In genomic region chr18:67215686-67216085, GRCh38 we compare ENCODE assay signal across 28 cellular contexts.
"Had no signal": no experiment of that assay in that cellular context is flagged by ENCODE, and none has a peak within 500 bp of the region (broad histone marks: within the 10 kb centered on the region; RNA-seq: fewer than 3 reads in every experiment).

No MANE protein-coding gene starts in this region.

- H3K27me3 Mint-ChIP-seq: activated CD4-positive, alpha-beta memory T cell treated with anti-CD3 and anti-CD28 coated beads for 36 hours; activated CD4-positive, alpha-beta T cell treated with anti-CD3 and anti-CD28 coated beads, Interleukin-2, amount 10 ng/mL, durations not matched to agents 24 days and 14 days; activated naive CD4-positive, alpha-beta T cell treated with anti-CD3 and anti-CD28 coated beads, Interleukin-2, amount 50 U/mL, for 24 hours; activated naive CD8-positive, alpha-beta T cell treated with anti-CD3 and anti-CD28 coated beads for 36 hours; activated naive CD8-positive, alpha-beta T cell treated with anti-CD3 and anti-CD28 coated beads, Interleukin-2, amount 50 U/mL, for 24 hours had no signal

- H3K4me3 Mint-ChIP-seq: activated CD4-positive, alpha-beta memory T cell treated with anti-CD3 and anti-CD28 coated beads for 36 hours; activated CD4-positive, alpha-beta T cell treated with anti-CD3 and anti-CD28 coated beads for 36 hours; activated CD4-positive, alpha-beta T cell treated with anti-CD3 and anti-CD28 coated beads, Interleukin-2, amount 10 ng/mL, durations not matched to agents 24 days and 14 days; activated CD8-positive, alpha-beta memory T cell treated with anti-CD3 and anti-CD28 coated beads, Interleukin-2, amount 10 ng/mL, durations not matched to agents 7 days and 5 days; activated CD8-positive, alpha-beta T cell treated with anti-CD3 and anti-CD28 coated beads, Interleukin-2, amount 10 ng/mL, durations not matched to agents 7 days and 5 days; activated naive CD4-positive, alpha-beta T cell treated with anti-CD3 and anti-CD28 coated beads for 36 hours; activated naive CD4-positive, alpha-beta T cell treated with anti-CD3 and anti-CD28 coated beads, Interleukin-2, amount 50 U/mL, for 24 hours; activated naive CD8-positive, alpha-beta T cell treated with anti-CD3 and anti-CD28 coated beads for 36 hours; activated naive CD8-positive, alpha-beta T cell treated with anti-CD3 and anti-CD28 coated beads, Interleukin-2, amount 50 U/mL, for 24 hours; activated T-helper 1 cell treated with anti-CD3 and anti-CD28 coated beads, Interleukin-12 subunit alpha, Interleukin-12 subunit beta, Interleukin-2, Interleukin-4 antibody, amounts not matched to agents 30 ng/mL and 10 ng/mL and 1 ng/mL, durations not matched to agents 14 hours and 24 hours and 36 hours had no signal

- H3K27ac Mint-ChIP-seq: activated CD4-positive, alpha-beta memory T cell treated with anti-CD3 and anti-CD28 coated beads for 36 hours; activated CD4-positive, alpha-beta T cell treated with anti-CD3 and anti-CD28 coated beads for 36 hours; activated CD4-positive, alpha-beta T cell treated with anti-CD3 and anti-CD28 coated beads, Interleukin-2, amount 10 ng/mL, durations not matched to agents 24 days and 14 days; activated CD8-positive, alpha-beta memory T cell treated with anti-CD3 and anti-CD28 coated beads, Interleukin-2, amount 10 ng/mL, durations not matched to agents 7 days and 5 days; activated CD8-positive, alpha-beta T cell treated with anti-CD3 and anti-CD28 coated beads, Interleukin-2, amount 10 ng/mL, durations not matched to agents 7 days and 5 days; activated naive CD4-positive, alpha-beta T cell treated with anti-CD3 and anti-CD28 coated beads for 36 hours; activated naive CD4-positive, alpha-beta T cell treated with anti-CD3 and anti-CD28 coated beads, Interleukin-2, amount 50 U/mL, for 24 hours; activated naive CD8-positive, alpha-beta T cell treated with anti-CD3 and anti-CD28 coated beads for 36 hours; activated naive CD8-positive, alpha-beta T cell treated with anti-CD3 and anti-CD28 coated beads, Interleukin-2, amount 50 U/mL, for 24 hours; activated T-helper 1 cell treated with anti-CD3 and anti-CD28 coated beads, Interleukin-12 subunit alpha, Interleukin-12 subunit beta, Interleukin-2, Interleukin-4 antibody, amounts not matched to agents 30 ng/mL and 10 ng/mL and 1 ng/mL, durations not matched to agents 14 hours and 24 hours and 36 hours; activated T-helper 2 cell treated with anti-CD3 and anti-CD28 coated beads, Interferon-gamma antibody, Interleukin-2, Interleukin-4, amounts not matched to agents 10 μg/mL and 5 μg/mL and 100 μg/mL, durations not matched to agents 14 hours and 24 hours and 36 hours had no signal

- H3K4me1 ChIP-seq: adrenal gland, body of pancreas had no signal

- H3K27ac ChIP-seq: adrenal gland, body of pancreas, coronary artery, epithelial cell of prostate had no signal

- ATAC-seq: activated CD4-positive, alpha-beta T cell treated with anti-CD3 and anti-CD28 coated beads for 36 hours; activated CD8-positive, alpha-beta memory T cell treated with anti-CD3 and anti-CD28 coated beads, Interleukin-2, amount 10 ng/mL, durations not matched to agents 7 days and 5 days; activated CD8-positive, alpha-beta T cell treated with anti-CD3 and anti-CD28 coated beads, Interleukin-2, amount 10 ng/mL, durations not matched to agents 7 days and 5 days; activated naive CD8-positive, alpha-beta T cell treated with anti-CD3 and anti-CD28 coated beads, Interleukin-2, amount 50 U/mL, for 24 hours; body of pancreas; esophagus mucosa had no signal

- H3K4me1 Mint-ChIP-seq: activated CD4-positive, alpha-beta T cell treated with anti-CD3 and anti-CD28 coated beads for 36 hours; activated CD4-positive, alpha-beta T cell treated with anti-CD3 and anti-CD28 coated beads, Interleukin-2, amount 10 ng/mL, durations not matched to agents 24 days and 14 days; activated CD8-positive, alpha-beta memory T cell treated with anti-CD3 and anti-CD28 coated beads, Interleukin-2, amount 10 ng/mL, durations not matched to agents 7 days and 5 days; activated naive CD4-positive, alpha-beta T cell treated with anti-CD3 and anti-CD28 coated beads, Interleukin-2, amount 50 U/mL, for 24 hours had no signal

- H3K9me3 Mint-ChIP-seq: activated CD4-positive, alpha-beta memory T cell treated with anti-CD3 and anti-CD28 coated beads for 36 hours; activated CD4-positive, alpha-beta T cell treated with anti-CD3 and anti-CD28 coated beads, Interleukin-2, amount 10 ng/mL, durations not matched to agents 24 days and 14 days; activated naive CD4-positive, alpha-beta T cell treated with anti-CD3 and anti-CD28 coated beads for 36 hours; activated naive CD4-positive, alpha-beta T cell treated with anti-CD3 and anti-CD28 coated beads, Interleukin-2, amount 50 U/mL, for 24 hours; activated naive CD8-positive, alpha-beta T cell treated with anti-CD3 and anti-CD28 coated beads for 36 hours; activated naive CD8-positive, alpha-beta T cell treated with anti-CD3 and anti-CD28 coated beads, Interleukin-2, amount 50 U/mL, for 24 hours; activated T-helper 1 cell treated with anti-CD3 and anti-CD28 coated beads, Interleukin-12 subunit alpha, Interleukin-12 subunit beta, Interleukin-2, Interleukin-4 antibody, amounts not matched to agents 30 ng/mL and 10 ng/mL and 1 ng/mL, durations not matched to agents 14 hours and 24 hours and 36 hours; activated T-helper 2 cell treated with anti-CD3 and anti-CD28 coated beads, Interferon-gamma antibody, Interleukin-2, Interleukin-4, amounts not matched to agents 10 μg/mL and 5 μg/mL and 100 μg/mL, durations not matched to agents 14 hours and 24 hours and 36 hours had no signal

- H3K4me3 ChIP-seq: adrenal gland, body of pancreas, coronary artery had no signal

- H3K27me3 ChIP-seq: adrenal gland had no signal

- H3K36me3 Mint-ChIP-seq: activated CD4-positive, alpha-beta memory T cell treated with anti-CD3 and anti-CD28 coated beads for 36 hours; activated CD8-positive, alpha-beta memory T cell treated with anti-CD3 and anti-CD28 coated beads, Interleukin-2, amount 10 ng/mL, durations not matched to agents 7 days and 5 days; activated naive CD4-positive, alpha-beta T cell treated with anti-CD3 and anti-CD28 coated beads, Interleukin-2, amount 50 U/mL, for 24 hours; activated naive CD8-positive, alpha-beta T cell treated with anti-CD3 and anti-CD28 coated beads for 36 hours had no signal

- H3K36me3 ChIP-seq: adrenal gland had no signal

- H3K9me3 ChIP-seq: adrenal gland, body of pancreas had no signal

- DNase-seq: activated CD4-positive, alpha-beta memory T cell treated with anti-CD3 and anti-CD28 coated beads for 36 hours; activated CD4-positive, alpha-beta T cell treated with anti-CD3 and anti-CD28 coated beads for 36 hours; activated CD4-positive, alpha-beta T cell treated with anti-CD3 and anti-CD28 coated beads, Interleukin-2, amount 10 ng/mL, durations not matched to agents 24 days and 14 days; activated CD4-positive, CD25-positive, alpha-beta regulatory T cell; activated CD4-positive, CD25-positive, alpha-beta regulatory T cell treated with anti-CD3 and anti-CD28 coated beads, Interleukin-2, amount 50 U/mL, for 72 hours; activated CD8-positive, alpha-beta memory T cell treated with anti-CD3 and anti-CD28 coated beads, Interleukin-2, amount 10 ng/mL, durations not matched to agents 7 days and 5 days; activated CD8-positive, alpha-beta memory T cell treated with anti-CD3 and anti-CD28 coated beads, Interleukin-2, amount 50 U/mL, for 4 hours; activated CD8-positive, alpha-beta T cell treated with anti-CD3 and anti-CD28 coated beads, Interleukin-2, amount 10 ng/mL, durations not matched to agents 7 days and 5 days; activated effector memory CD4-positive, alpha-beta T cell treated with anti-CD3 and anti-CD28 coated beads, Interleukin-2, amount 50 U/mL, for 16 hours; activated naive CD4-positive, alpha-beta T cell treated with anti-CD3 and anti-CD28 coated beads for 36 hours; activated naive CD8-positive, alpha-beta T cell treated with anti-CD3 and anti-CD28 coated beads for 36 hours; activated naive CD8-positive, alpha-beta T cell treated with anti-CD3 and anti-CD28 coated beads, Interleukin-2, amount 50 U/mL, for 24 hours; activated T-cell treated with anti-CD3 and anti-CD28 coated beads, Interleukin-2, amount 50 U/mL, for 1 hour; activated T-cell treated with anti-CD3 and anti-CD28 coated beads, Interleukin-2, amount 50 U/mL, for 48 hours; adrenal gland; amygdala; body of pancreas; central memory CD4-positive, alpha-beta T cell; cerebellar nuclear complex; effector CD8-positive, alpha-beta T cell; foreskin fibroblast; T-helper 2 cell had no signal
